13 cellular contexts compared by ENCODE assay signal in genomic region chr10:123391275-123392028, GRCh38.
DNase-seq lines count a peak whose midpoint lies in the region; ATAC-seq and TF ChIP-seq lines count a peak whose summit lies in the region.
"Had no signal": no experiment of that assay in that cellular context is flagged by ENCODE, and none has a peak within 500 bp of the region (broad histone marks: within the 10 kb centered on the region; RNA-seq: fewer than 3 reads in every experiment).

No MANE protein-coding gene starts in this region.

- H3K4me3 ChIP-seq in OCI-LY7 (ENCODE audit: low read depth, low read length, poor library complexity, severe bottlenecking) (peak overlapping the region; percentile 10), hepatocyte (no peak overlapping the region), right atrium auricular region (no peak overlapping the region)
- H3K4me3 ChIP-seq in CD8-positive, alpha-beta memory T cell (ENCODE audit: low read length): no peak overlapping the region

- BruUV-seq in OCI-LY7 (replicated peaks; lab: Mats Ljungman, UMichigan): no TSS peak

- H3K4me1 ChIP-seq in OCI-LY7 (ENCODE audit: insufficient read depth, low read length, poor library complexity, severe bottlenecking) (peaks cover 31% of the 10 kb centered on the region), hepatocyte (ENCODE audit: insufficient read depth) (no peaks in the 10 kb centered on the region), right atrium auricular region (no peaks in the 10 kb centered on the region)
- H3K4me1 ChIP-seq in CD8-positive, alpha-beta memory T cell (ENCODE audit: insufficient read depth, low read length): no peaks in the 10 kb centered on the region

- H3K9me2 ChIP-seq in OCI-LY7 (ENCODE audit: insufficient read depth, low read length): no peaks in the 10 kb centered on the region
- H3K9me2 ChIP-seq in hepatocyte (replicated peaks; ENCODE audit: insufficient read depth): no peaks in the 10 kb centered on the region
- H3K9me2 ChIP-seq: SK-N-SH had no signal

- peak; percentile 40 for ATAC-seq in GM18502 (IDR thresholded peaks at IDR 0.05; ENCODE audit: poor library complexity, unreplicated experiment)
- peak; percentile 26 for ATAC-seq in GM21367 (IDR thresholded peaks at IDR 0.05; ENCODE audit: unreplicated experiment)
- ATAC-seq in HG02981 (IDR thresholded peaks at IDR 0.05; ENCODE audit: unreplicated experiment): peak; percentile 20

- POLR2A ChIA-PET in OCI-LY7 (lab: Charles Lee): no interaction called here
- POLR2A ChIA-PET in CD8-positive, alpha-beta memory T cell (lab: Charles Lee): no interaction called here

- H3K27me3 Mint-ChIP-seq in CD8-positive, alpha-beta memory T cell: peaks cover 4 to 5% of the 10 kb centered on the region in 2 donors
- H3K27me3 Mint-ChIP-seq: activated CD4-positive, alpha-beta T cell treated with anti-CD3 and anti-CD28 coated beads, Interleukin-2, amount 10 ng/mL, durations not matched to agents 24 days and 14 days had no signal

- H3K4me2 ChIP-seq in OCI-LY7 (ENCODE audit: low read length): peak overlapping the region; percentile 61
- H3K4me2 ChIP-seq in hepatocyte: no peak overlapping the region
- H3K4me2 ChIP-seq: SK-N-SH had no signal

- H3K4me3 Mint-ChIP-seq in CD8-positive, alpha-beta memory T cell: no peak overlapping the region
- H3K4me3 Mint-ChIP-seq: activated CD4-positive, alpha-beta T cell treated with anti-CD3 and anti-CD28 coated beads, Interleukin-2, amount 10 ng/mL, durations not matched to agents 24 days and 14 days; activated naive CD4-positive, alpha-beta T cell treated with anti-CD3 and anti-CD28 coated beads, Interleukin-2, amount 50 U/mL, for 24 hours; CD4-positive, CD25-positive, alpha-beta regulatory T cell had no signal

- H3K9me3 ChIP-seq in OCI-LY7 (ENCODE audit: low read length) (peaks cover 17% of the 10 kb centered on the region; the same call in 1 of the 2 replicates), hepatocyte (ENCODE audit: low read depth) (no peaks in the 10 kb centered on the region), right atrium auricular region (no peaks in the 10 kb centered on the region)
- no peaks in the 10 kb centered on the region for H3K9me3 ChIP-seq in CD8-positive, alpha-beta memory T cell (ENCODE audit: low read length)
- H3K9me3 ChIP-seq: SK-N-SH had no signal

- H3K9me3 Mint-ChIP-seq in CD8-positive, alpha-beta memory T cell: peaks cover 0 to 8% (median 0%) of the 10 kb centered on the region in 5 donors

- intact Hi-C loops in OCI-LY7 (cut with micrococcal nuclease; ENCODE audit: unreplicated experiment): loop anchor here (1.0 kb wide), 1 partner anchor 11 kb away; no protein-coding TSS in a partner anchor

- 77% methylated on average over 15 of the region's 15 CpGs for WGBS in hepatocyte (ENCODE audit: low lambda C conversion rate, missing lambda C conversion rate)

- H3K27me3 ChIP-seq in CD8-positive, alpha-beta memory T cell (ENCODE audit: insufficient read depth, low read length, poor library complexity, severe bottlenecking): no peaks in the 10 kb centered on the region
- H3K27me3 ChIP-seq in hepatocyte (no peaks in the 10 kb centered on the region), right atrium auricular region (no peaks in the 10 kb centered on the region)

- DNase-seq in OCI-LY7 (ENCODE audit: low spot score) (no peak), hepatocyte (ENCODE audit: low spot score) (no peak), right atrium auricular region (ENCODE audit: low spot score) (no peak), NCI-H226 (no peak)
- no peak for DNase-seq in CD8-positive, alpha-beta memory T cell
- DNase-seq: activated CD4-positive, alpha-beta T cell treated with anti-CD3 and anti-CD28 coated beads, Interleukin-2, amount 10 ng/mL, durations not matched to agents 24 days and 14 days; CD4-positive, CD25-positive, alpha-beta regulatory T cell; NCI-H2227 treated with DMSO at 0.1 percent for 48 hours; SK-N-SH had no signal

- CTCF ChIA-PET in OCI-LY7 (lab: Charles Lee; ENCODE audit: unreplicated experiment): no interaction called here
- CTCF ChIA-PET in CD8-positive, alpha-beta memory T cell (lab: Charles Lee): no interaction called here

- H3K27ac ChIP-seq in OCI-LY7 (ENCODE audit: low read depth, low read length, poor library complexity, severe bottlenecking) (peak overlapping the region; percentile 60), hepatocyte (no peak overlapping the region), right atrium auricular region (no peak overlapping the region)
- no peak overlapping the region for H3K27ac ChIP-seq in CD8-positive, alpha-beta memory T cell (ENCODE audit: low read depth, low read length)

- peak overlapping the region in 1 of 8 donors; percentile 48 for H3K27ac Mint-ChIP-seq in CD8-positive, alpha-beta memory T cell
- H3K27ac Mint-ChIP-seq: activated CD4-positive, alpha-beta T cell treated with anti-CD3 and anti-CD28 coated beads, Interleukin-2, amount 10 ng/mL, durations not matched to agents 24 days and 14 days; activated naive CD4-positive, alpha-beta T cell treated with anti-CD3 and anti-CD28 coated beads, Interleukin-2, amount 50 U/mL, for 24 hours; CD4-positive, CD25-positive, alpha-beta regulatory T cell had no signal

- H3K79me2 ChIP-seq in OCI-LY7 (ENCODE audit: insufficient read depth, low read depth, low read length) (no peaks in the 10 kb centered on the region), hepatocyte (no peaks in the 10 kb centered on the region)

- H3K36me3 Mint-ChIP-seq in CD8-positive, alpha-beta memory T cell: peaks cover 0 to 29% (median 3%) of the 10 kb centered on the region in 3 donors

- no peaks in the 10 kb centered on the region for H3K4me1 Mint-ChIP-seq in CD8-positive, alpha-beta memory T cell
- H3K4me1 Mint-ChIP-seq: activated CD4-positive, alpha-beta T cell treated with anti-CD3 and anti-CD28 coated beads, Interleukin-2, amount 10 ng/mL, durations not matched to agents 24 days and 14 days; activated naive CD4-positive, alpha-beta T cell treated with anti-CD3 and anti-CD28 coated beads, Interleukin-2, amount 50 U/mL, for 24 hours; CD4-positive, CD25-positive, alpha-beta regulatory T cell had no signal

- no peak for TF ChIP-seq CTCF in OCI-LY7 (conservative IDR thresholded peaks at IDR 0.05; ENCODE audit: low read length)
- no peak for TF ChIP-seq CTCF in hepatocyte (IDR thresholded peaks at IDR 0.05; ENCODE audit: poor library complexity)
- no peak for TF ChIP-seq CTCF in right atrium auricular region (IDR thresholded peaks at IDR 0.05)

- H4K20me1 ChIP-seq in OCI-LY7 (ENCODE audit: insufficient read depth, low read length) (no peaks in the 10 kb centered on the region), hepatocyte (ENCODE audit: insufficient read depth, poor library complexity, severe bottlenecking) (no peaks in the 10 kb centered on the region)

- H3K36me3 ChIP-seq in OCI-LY7 (ENCODE audit: insufficient read depth, low read length) (no peaks in the 10 kb centered on the region; the same call in 1 of the 2 replicates), hepatocyte (replicated peaks; ENCODE audit: insufficient read depth, low read depth) (no peaks in the 10 kb centered on the region), right atrium auricular region (no peaks in the 10 kb centered on the region)
- H3K36me3 ChIP-seq in CD8-positive, alpha-beta memory T cell (ENCODE audit: insufficient read depth, low read length): no peaks in the 10 kb centered on the region

- peak overlapping the region; percentile 14; the same call in 1 of the 2 replicates for H2AFZ ChIP-seq in OCI-LY7 (ENCODE audit: low read length)
- no peak overlapping the region for H2AFZ ChIP-seq in hepatocyte
